9 cellular contexts compared by ENCODE assay signal in genomic region chr2:46632349-46632748, GRCh38. TPM values are rescaled to one million over a fixed set of nuclear protein-coding genes. Genes with fewer than 3 reads are reported as not detected.
DNase-seq lines count a peak whose midpoint lies in the region; ATAC-seq, FAIRE-seq and TF ChIP-seq lines count a peak whose summit lies in the region.
"Had no signal": no experiment of that assay in that cellular context is flagged by ENCODE, and none has a peak within 500 bp of the region (broad histone marks: within the 10 kb centered on the region; RNA-seq: fewer than 3 reads in every experiment).

No MANE protein-coding gene starts in this region.

- no peaks in the 10 kb centered on the region for H3K9me3 Mint-ChIP-seq in activated naive CD8-positive, alpha-beta T cell treated with anti-CD3 and anti-CD28 coated beads, Interleukin-2, amount 50 U/mL, for 24 hours
- H3K9me3 Mint-ChIP-seq: activated B cell treated with CpG ODN at 0.5 μM for 24 hours had no signal

- no peak for ATAC-seq in activated naive CD8-positive, alpha-beta T cell treated with anti-CD3 and anti-CD28 coated beads, Interleukin-2, amount 50 U/mL, for 24 hours

- no peaks in the 10 kb centered on the region for H3K4me1 ChIP-seq in kidney (ENCODE audit: control insufficient read depth in 1 of 2, insufficient read depth in 1 of 2, low read depth in 1 of 2, low read length in 2 of 2)

- H3K4me3 ChIP-seq in LNCaP clone FGC (ENCODE audit: low read depth, low read length), result no peak overlapping the region
- no peak overlapping the region for H3K4me3 ChIP-seq in kidney (ENCODE audit: low read length in 2 of 2)

- peaks cover 10% of the 10 kb centered on the region for H3K4me1 Mint-ChIP-seq in activated naive CD8-positive, alpha-beta T cell treated with anti-CD3 and anti-CD28 coated beads, Interleukin-2, amount 50 U/mL, for 24 hours

- intact Hi-C loops in kidney (cut with DNase I), result loop anchor here (10.0 kb wide), 1 partner anchor 262 kb away; no protein-coding TSS in a partner anchor

- no peaks in the 10 kb centered on the region for H3K27me3 Mint-ChIP-seq in activated naive CD8-positive, alpha-beta T cell treated with anti-CD3 and anti-CD28 coated beads, Interleukin-2, amount 50 U/mL, for 24 hours
- H3K27me3 Mint-ChIP-seq: activated B cell treated with CpG ODN at 0.5 μM for 24 hours had no signal

- peaks cover 3% of the 10 kb centered on the region for H3K36me3 Mint-ChIP-seq in activated naive CD8-positive, alpha-beta T cell treated with anti-CD3 and anti-CD28 coated beads, Interleukin-2, amount 50 U/mL, for 24 hours (ENCODE audit: low read depth)

- H3K27ac Mint-ChIP-seq in activated naive CD8-positive, alpha-beta T cell treated with anti-CD3 and anti-CD28 coated beads, Interleukin-2, amount 50 U/mL, for 24 hours, result no peak overlapping the region
- H3K27ac Mint-ChIP-seq: activated B cell treated with CpG ODN at 0.5 μM for 24 hours had no signal

- H3K9ac ChIP-seq in kidney (ENCODE audit: low read length in 2 of 2), result no peak overlapping the region

- no peak overlapping the region for H3K27ac ChIP-seq in kidney (ENCODE audit: low read depth in 2 of 2, low read length in 2 of 2)

- peak; percentile 88 for FAIRE-seq in kidney (lab: Jason Lieb, UNC)

- no peaks in the 10 kb centered on the region for H3K36me3 ChIP-seq in kidney (ENCODE audit: control insufficient read depth in 1 of 2, insufficient read depth in 2 of 2, low read length in 2 of 2)

- DNase-seq in DMS 273 (lab: John Stamatoyannopoulos, UW; ENCODE audit: unreplicated experiment), result peak; percentile 83
- no peak for DNase-seq in DMS 273 treated with DMSO at 0.1 percent for 48 hours (lab: John Stamatoyannopoulos, UW)
- no peak for DNase-seq in LNCaP clone FGC (ENCODE audit: low read depth)
- DNase-seq in amniotic stem cell (lab: John Stamatoyannopoulos, UW), result peak; percentile 44
- no peak for DNase-seq in kidney
- no peak for DNase-seq in activated effector memory CD4-positive, alpha-beta T cell treated with Interleukin-2 at 50 U/mL for 16 hours
- no peak for DNase-seq in activated naive CD8-positive, alpha-beta T cell treated with anti-CD3 and anti-CD28 coated beads, Interleukin-2, amount 50 U/mL, for 24 hours
- no peak for DNase-seq in activated naive CD4-positive, alpha-beta T cell treated with anti-CD3 and anti-CD28 coated beads, Interleukin-2, amount 50 U/mL, for 16 hours
- DNase-seq: activated B cell treated with CpG ODN at 0.5 μM for 24 hours had no signal

- no peaks in the 10 kb centered on the region for H3K9me3 ChIP-seq in kidney (ENCODE audit: control insufficient read depth in 1 of 2, low read length in 2 of 2)

- TF ChIP-seq CTCF in LNCaP clone FGC (IDR thresholded peaks at IDR 0.05; ENCODE audit: control insufficient read depth, extremely low read depth, insufficient read depth), result peak; percentile 60
- peak; percentile 40 for TF ChIP-seq CTCF in kidney (IDR thresholded peaks at IDR 0.05; ENCODE audit: borderline replicate concordance, extremely low read depth, insufficient read depth)

- no peak overlapping the region for H3K4me3 Mint-ChIP-seq in activated naive CD8-positive, alpha-beta T cell treated with anti-CD3 and anti-CD28 coated beads, Interleukin-2, amount 50 U/mL, for 24 hours
- H3K4me3 Mint-ChIP-seq: activated B cell treated with CpG ODN at 0.5 μM for 24 hours had no signal

RNA-seq across cellular contexts. Expression of gene CRIPT, which starts 15.3 kb away (rescaled TPM):
- 15.1 TPM for total RNA-seq in kidney
- polyA plus RNA-seq in kidney (ENCODE audit: insufficient read depth, low read depth, low replicate concordance), result 15.3 TPM

RNA-seq across cellular contexts. Expression of gene PIGF, which starts 15.5 kb away (rescaled TPM):
- 22.3 TPM for total RNA-seq in kidney
- 37.3 TPM for polyA plus RNA-seq in kidney (ENCODE audit: insufficient read depth, low read depth, low replicate concordance)

Comparison
In these comparisons a context has a peak if more than half of its experiments do, and no peak if none do; other contexts are left out.
1. DNase-seq: peak in DMS 273 (single experiment) and amniotic stem cell (single experiment); none in DMS 273 treated with DMSO at 0.1 percent for 48 hours (single experiment), LNCaP clone FGC (single experiment), kidney (single experiment), activated effector memory CD4-positive, alpha-beta T cell treated with Interleukin-2 at 50 U/mL for 16 hours (single experiment), activated naive CD8-positive, alpha-beta T cell treated with anti-CD3 and anti-CD28 coated beads, Interleukin-2, amount 50 U/mL, for 24 hours (single experiment) and activated naive CD4-positive, alpha-beta T cell treated with anti-CD3 and anti-CD28 coated beads, Interleukin-2, amount 50 U/mL, for 16 hours (single experiment).